15 cellular contexts compared by ENCODE assay signal in genomic region chr19:55479045-55479444, GRCh38. TPM values are rescaled to one million over a fixed set of nuclear protein-coding genes. Genes with fewer than 3 reads are reported as not detected.
DNase-seq lines count a peak whose midpoint lies in the region; ATAC-seq and TF ChIP-seq lines count a peak whose summit lies in the region.
"Had no signal": no experiment of that assay in that cellular context is flagged by ENCODE, and none has a peak within 500 bp of the region (broad histone marks: within the 10 kb centered on the region; RNA-seq: fewer than 3 reads in every experiment).

No MANE protein-coding gene starts in this region.

- TF ChIP-seq CTCF in GM10248 (IDR thresholded peaks at IDR 0.05; ENCODE audit: control extremely low read depth, extremely low read depth, low read depth, missing control alignments) (no peak), transverse colon (IDR thresholded peaks at IDR 0.05) (no peak)

- no peak for TF ChIP-seq POLR2A in transverse colon (IDR thresholded peaks at IDR 0.05)

- no peak overlapping the region for H3K27ac ChIP-seq in CD8-positive, alpha-beta memory T cell (ENCODE audit: low read depth, low read length)
- H3K27ac ChIP-seq in transverse colon = no peak overlapping the region
- H3K27ac ChIP-seq: psoas muscle, SJCRH30 had no signal

- WGBS in transverse colon (ENCODE audit: low coverage in 1 of 2), 2 donors = 76 to 89% methylated on average over 9 to 17 of the region's 17 CpGs

- H3K27me3 ChIP-seq in CD8-positive, alpha-beta memory T cell (ENCODE audit: insufficient read depth, low read length, poor library complexity, severe bottlenecking) = no peaks in the 10 kb centered on the region
- no peaks in the 10 kb centered on the region for H3K27me3 ChIP-seq in transverse colon
- H3K27me3 ChIP-seq: adrenal gland, SJCRH30 had no signal

- peaks cover 20% of the 10 kb centered on the region for H3K4me1 ChIP-seq in CD8-positive, alpha-beta memory T cell (ENCODE audit: insufficient read depth, low read length)
- H3K4me1 ChIP-seq in transverse colon = peaks cover 5 to 21% (median 14%) of the 10 kb centered on the region in 4 donors

- peak overlapping the region; percentile 91 for H3K4me3 Mint-ChIP-seq in activated CD4-positive, alpha-beta T cell treated with anti-CD3 and anti-CD28 coated beads, Interleukin-2, amount 10 ng/mL, durations not matched to agents 24 days and 14 days
- peak overlapping the region; percentile 22 to 96 (median 48) for H3K4me3 Mint-ChIP-seq in CD8-positive, alpha-beta memory T cell
- H3K4me3 Mint-ChIP-seq in activated naive CD8-positive, alpha-beta T cell treated with anti-CD3 and anti-CD28 coated beads, Interleukin-2, amount 50 U/mL, for 24 hours = no peak overlapping the region
- peak overlapping the region; percentile 44 for H3K4me3 Mint-ChIP-seq in natural killer cell treated with Interleukin-12 subunit alpha and Interleukin-12 subunit beta and Interleukin-15 and Interleukin-18, amount 100 ng/mL, for 72 hours

- H3K4me3 ChIP-seq in CD8-positive, alpha-beta memory T cell (ENCODE audit: low read length) = no peak overlapping the region
- H3K4me3 ChIP-seq in transverse colon = no peak overlapping the region
- H3K4me3 ChIP-seq: A549, adrenal gland, psoas muscle, SJCRH30 had no signal

- H3K36me3 ChIP-seq in CD8-positive, alpha-beta memory T cell (ENCODE audit: insufficient read depth, low read length) = no peaks in the 10 kb centered on the region
- H3K36me3 ChIP-seq in transverse colon = no peaks in the 10 kb centered on the region
- H3K36me3 ChIP-seq: SJCRH30 had no signal

- in situ Hi-C loops in transverse colon (cut with MboI; ENCODE audit: low pct_ligation_motif_present in 1 of 4, low pct_unique_long_range_greater_than_20kb in 1 of 4, low sequenced_read_pairs in 3 of 4) = no loop called here

- ATAC-seq in activated naive CD8-positive, alpha-beta T cell treated with anti-CD3 and anti-CD28 coated beads, Interleukin-2, amount 50 U/mL, for 24 hours = no peak
- no peak for ATAC-seq in natural killer cell treated with Interleukin-12 subunit alpha and Interleukin-12 subunit beta and Interleukin-15 and Interleukin-18, amount 100 ng/mL, for 72 hours
- ATAC-seq: A549, psoas muscle had no signal

- CTCF ChIA-PET in CD8-positive, alpha-beta memory T cell (lab: Charles Lee) = interaction anchor here (1.7 to 3.7 kb wide), 2 partner anchors 12 to 25 kb away, joined by 9 to 28 read pairs; no protein-coding TSS in a partner anchor
- CTCF ChIA-PET in GM10248 (lab: Yijun Ruan, JAX) = interaction anchor here (0.7 to 2.6 kb wide), 4 partner anchors 11 to 153 kb away, joined by 3 to 15 read pairs (median 6); no protein-coding TSS in a partner anchor

- no peaks in the 10 kb centered on the region for H3K9me3 ChIP-seq in CD8-positive, alpha-beta memory T cell (ENCODE audit: low read length)
- no peaks in the 10 kb centered on the region for H3K9me3 ChIP-seq in transverse colon
- H3K9me3 ChIP-seq: A549, adrenal gland, psoas muscle, SJCRH30 had no signal

- no peak for TF ChIP-seq EP300 in transverse colon (IDR thresholded peaks at IDR 0.05; ENCODE audit: low read depth)

- intact Hi-C loops in activated CD4-positive, alpha-beta T cell treated with anti-CD3 and anti-CD28 coated beads, Interleukin-2, amount 10 ng/mL, durations not matched to agents 24 days and 14 days (cut with micrococcal nuclease) = loop anchor here (5.0 kb wide), 1 partner anchor 1017 kb away; the partner anchor contains the start of gene LENG9
- intact Hi-C loops in transverse colon (cut with DNase I; ENCODE audit: low total_unique reads) = no loop called here

- no peaks in the 10 kb centered on the region for H3K27me3 Mint-ChIP-seq in activated CD4-positive, alpha-beta T cell treated with anti-CD3 and anti-CD28 coated beads, Interleukin-2, amount 10 ng/mL, durations not matched to agents 24 days and 14 days
- no peaks in the 10 kb centered on the region for H3K27me3 Mint-ChIP-seq in CD8-positive, alpha-beta memory T cell
- no peaks in the 10 kb centered on the region for H3K27me3 Mint-ChIP-seq in activated naive CD8-positive, alpha-beta T cell treated with anti-CD3 and anti-CD28 coated beads, Interleukin-2, amount 50 U/mL, for 24 hours
- H3K27me3 Mint-ChIP-seq in natural killer cell treated with Interleukin-12 subunit alpha and Interleukin-12 subunit beta and Interleukin-15 and Interleukin-18, amount 100 ng/mL, for 72 hours = no peaks in the 10 kb centered on the region

- H3K9me3 Mint-ChIP-seq in activated CD4-positive, alpha-beta T cell treated with anti-CD3 and anti-CD28 coated beads, Interleukin-2, amount 10 ng/mL, durations not matched to agents 24 days and 14 days = no peaks in the 10 kb centered on the region
- no peaks in the 10 kb centered on the region for H3K9me3 Mint-ChIP-seq in CD8-positive, alpha-beta memory T cell
- no peaks in the 10 kb centered on the region for H3K9me3 Mint-ChIP-seq in activated naive CD8-positive, alpha-beta T cell treated with anti-CD3 and anti-CD28 coated beads, Interleukin-2, amount 50 U/mL, for 24 hours
- no peaks in the 10 kb centered on the region for H3K9me3 Mint-ChIP-seq in natural killer cell treated with Interleukin-12 subunit alpha and Interleukin-12 subunit beta and Interleukin-15 and Interleukin-18, amount 100 ng/mL, for 72 hours

- H3K36me3 Mint-ChIP-seq in activated CD4-positive, alpha-beta T cell treated with anti-CD3 and anti-CD28 coated beads, Interleukin-2, amount 10 ng/mL, durations not matched to agents 24 days and 14 days (ENCODE audit: low read depth) = peaks cover 3% of the 10 kb centered on the region
- H3K36me3 Mint-ChIP-seq in CD8-positive, alpha-beta memory T cell = peaks cover 0 to 22% (median 0%) of the 10 kb centered on the region in 3 donors
- no peaks in the 10 kb centered on the region for H3K36me3 Mint-ChIP-seq in activated naive CD8-positive, alpha-beta T cell treated with anti-CD3 and anti-CD28 coated beads, Interleukin-2, amount 50 U/mL, for 24 hours (ENCODE audit: low read depth)
- H3K36me3 Mint-ChIP-seq in natural killer cell treated with Interleukin-12 subunit alpha and Interleukin-12 subunit beta and Interleukin-15 and Interleukin-18, amount 100 ng/mL, for 72 hours = no peaks in the 10 kb centered on the region

- peaks cover 23% of the 10 kb centered on the region for H3K4me1 Mint-ChIP-seq in activated CD4-positive, alpha-beta T cell treated with anti-CD3 and anti-CD28 coated beads, Interleukin-2, amount 10 ng/mL, durations not matched to agents 24 days and 14 days
- peaks cover 17 to 42% (median 32%) of the 10 kb centered on the region in 3 donors for H3K4me1 Mint-ChIP-seq in CD8-positive, alpha-beta memory T cell
- H3K4me1 Mint-ChIP-seq in activated naive CD8-positive, alpha-beta T cell treated with anti-CD3 and anti-CD28 coated beads, Interleukin-2, amount 50 U/mL, for 24 hours = peaks cover 33% of the 10 kb centered on the region
- H3K4me1 Mint-ChIP-seq in natural killer cell treated with Interleukin-12 subunit alpha and Interleukin-12 subunit beta and Interleukin-15 and Interleukin-18, amount 100 ng/mL, for 72 hours (ENCODE audit: low read depth in 2 of 2) = peaks cover 23 to 31% of the 10 kb centered on the region in 2 donors

- POLR2A ChIA-PET in CD8-positive, alpha-beta memory T cell (lab: Charles Lee) = no interaction called here
- POLR2A ChIA-PET in GM10248 (lab: Yijun Ruan, JAX) = no interaction called here

- no peak for DNase-seq in activated CD4-positive, alpha-beta T cell treated with anti-CD3 and anti-CD28 coated beads, Interleukin-2, amount 10 ng/mL, durations not matched to agents 24 days and 14 days
- no peak for DNase-seq in activated CD4-positive, alpha-beta T cell treated with anti-CD3 and anti-CD28 coated beads, Interleukin-2, amount 50 U/mL, for 48 hours
- no peak for DNase-seq in CD8-positive, alpha-beta memory T cell
- DNase-seq in activated naive CD8-positive, alpha-beta T cell treated with anti-CD3 and anti-CD28 coated beads, Interleukin-2, amount 50 U/mL, for 24 hours = no peak
- no peak for DNase-seq in natural killer cell treated with Interleukin-12 subunit alpha and Interleukin-12 subunit beta and Interleukin-15 and Interleukin-18, amount 100 ng/mL, for 72 hours (ENCODE audit: low spot score)
- no peak for DNase-seq in GM10248 (ENCODE audit: extremely low spot score)
- DNase-seq in kidney glomerular epithelial cell (lab: John Stamatoyannopoulos, UW) = no peak
- no peak for DNase-seq in transverse colon
- DNase-seq: cortex of kidney, erythroblast, psoas muscle, SJCRH30 had no signal

- H3K27ac Mint-ChIP-seq in activated CD4-positive, alpha-beta T cell treated with anti-CD3 and anti-CD28 coated beads, Interleukin-2, amount 10 ng/mL, durations not matched to agents 24 days and 14 days = no peak overlapping the region
- peak overlapping the region in 6 of 8 donors; percentile 30 to 92 (median 62) for H3K27ac Mint-ChIP-seq in CD8-positive, alpha-beta memory T cell
- H3K27ac Mint-ChIP-seq in activated naive CD8-positive, alpha-beta T cell treated with anti-CD3 and anti-CD28 coated beads, Interleukin-2, amount 50 U/mL, for 24 hours = peak overlapping the region; percentile 6
- peak overlapping the region in 1 of 2 donors; percentile 88 for H3K27ac Mint-ChIP-seq in natural killer cell treated with Interleukin-12 subunit alpha and Interleukin-12 subunit beta and Interleukin-15 and Interleukin-18, amount 100 ng/mL, for 72 hours

RNA-seq across cellular contexts. Expression of gene ZNF628, which starts 2.6 kb away (rescaled TPM):
- 8.8 and 10.0 TPM in 2 replicates for total RNA-seq in activated CD4-positive, alpha-beta T cell treated with anti-CD3 and anti-CD28 coated beads, Interleukin-2, amount 10 ng/mL, durations not matched to agents 24 days and 14 days
- total RNA-seq in CD8-positive, alpha-beta memory T cell = 1 to 10 TPM; 8.3 to 8.7 TPM
- polyA plus RNA-seq in CD8-positive, alpha-beta memory T cell = 0.36 TPM
- 10 to 100 TPM in 1 of 2 donors, 1 to 10 TPM in 1; 8.0 to 12.3 TPM for total RNA-seq in natural killer cell treated with Interleukin-12 subunit alpha and Interleukin-12 subunit beta and Interleukin-15 and Interleukin-18, amount 100 ng/mL, for 72 hours
- total RNA-seq in transverse colon = 1 to 10 TPM; 5.9 to 7.6 (median 6.4) TPM

RNA-seq across cellular contexts. Expression of gene NAT14, which starts 5.9 kb away (rescaled TPM):
- total RNA-seq in activated CD4-positive, alpha-beta T cell treated with anti-CD3 and anti-CD28 coated beads, Interleukin-2, amount 10 ng/mL, durations not matched to agents 24 days and 14 days = 21.7 and 23.4 TPM in 2 replicates
- 10 to 100 TPM; 27.5 to 28.4 TPM for total RNA-seq in CD8-positive, alpha-beta memory T cell
- 7.0 TPM for polyA plus RNA-seq in CD8-positive, alpha-beta memory T cell
- total RNA-seq in natural killer cell treated with Interleukin-12 subunit alpha and Interleukin-12 subunit beta and Interleukin-15 and Interleukin-18, amount 100 ng/mL, for 72 hours = 10 to 100 TPM in 1 of 2 donors, 1 to 10 TPM in 1; 6.1 to 14.0 TPM
- 1 to 10 TPM in 2 of 4 donors, not detected in 2; 2.1 to 2.7 TPM for total RNA-seq in transverse colon

RNA-seq across cellular contexts. Expression of gene SSC5D, which starts 9.2 kb away (rescaled TPM):
- 0.19 and 0.21 TPM in 2 replicates for total RNA-seq in activated CD4-positive, alpha-beta T cell treated with anti-CD3 and anti-CD28 coated beads, Interleukin-2, amount 10 ng/mL, durations not matched to agents 24 days and 14 days
- 1 to 10 TPM in 1 of 2 experiments, under 1 TPM in 1; 0.35 to 1.2 TPM for total RNA-seq in CD8-positive, alpha-beta memory T cell
- polyA plus RNA-seq in CD8-positive, alpha-beta memory T cell = not detected
- under 1 TPM in 1 of 2 donors, not detected in 1; 0.50 TPM for total RNA-seq in natural killer cell treated with Interleukin-12 subunit alpha and Interleukin-12 subunit beta and Interleukin-15 and Interleukin-18, amount 100 ng/mL, for 72 hours
- 10 to 100 TPM in 2 of 4 donors, 1 to 10 TPM in 2; 3.4 to 41.2 (median 11.1) TPM for total RNA-seq in transverse colon

RNA-seq across cellular contexts. Expression of gene C19orf85, which starts 14.5 kb away (rescaled TPM):
- not detected in 2 replicates for total RNA-seq in activated CD4-positive, alpha-beta T cell treated with anti-CD3 and anti-CD28 coated beads, Interleukin-2, amount 10 ng/mL, durations not matched to agents 24 days and 14 days
- total RNA-seq in CD8-positive, alpha-beta memory T cell = not detected
- not detected for polyA plus RNA-seq in CD8-positive, alpha-beta memory T cell
- total RNA-seq in natural killer cell treated with Interleukin-12 subunit alpha and Interleukin-12 subunit beta and Interleukin-15 and Interleukin-18, amount 100 ng/mL, for 72 hours = not detected
- not detected for total RNA-seq in transverse colon
- total RNA-seq: adrenal gland, psoas muscle, SJCRH30, subcutaneous adipose tissue had no signal
- polyA plus RNA-seq: A549, adrenal gland, psoas muscle had no signal

RNA-seq across cellular contexts. Expression of gene ISOC2, which starts 17.6 kb away (rescaled TPM):
- total RNA-seq in activated CD4-positive, alpha-beta T cell treated with anti-CD3 and anti-CD28 coated beads, Interleukin-2, amount 10 ng/mL, durations not matched to agents 24 days and 14 days = 34.2 and 35.2 TPM in 2 replicates
- 10 to 100 TPM; 33.7 to 38.8 TPM for total RNA-seq in CD8-positive, alpha-beta memory T cell
- polyA plus RNA-seq in CD8-positive, alpha-beta memory T cell = 32.0 TPM
- 10 to 100 TPM; 25.6 to 45.1 TPM for total RNA-seq in natural killer cell treated with Interleukin-12 subunit alpha and Interleukin-12 subunit beta and Interleukin-15 and Interleukin-18, amount 100 ng/mL, for 72 hours
- 100 to 1,000 TPM in 2 of 4 donors, 10 to 100 TPM in 2; 71.1 to 142 (median 97.6) TPM for total RNA-seq in transverse colon
